ENCODE assay signal across 24 cellular contexts in genomic region chr7:118627467-118627866, GRCh38.
DNase-seq lines count a peak whose midpoint lies in the region; ATAC-seq, FAIRE-seq and TF ChIP-seq lines count a peak whose summit lies in the region.
"Had no signal": no experiment of that assay in that cellular context is flagged by ENCODE, and none has a peak within 500 bp of the region (broad histone marks: within the 10 kb centered on the region; RNA-seq: fewer than 3 reads in every experiment).

No MANE protein-coding gene starts in this region.

- H3K4me2 ChIP-seq in H1 (ENCODE audit: insufficient read depth in 1 of 2, low read depth in 2 of 2, low read length in 2 of 2) (no peak overlapping the region), neuronal stem cell (ENCODE audit: insufficient read depth, low read length, poor library complexity, severe bottlenecking) (no peak overlapping the region)
- H3K4me2 ChIP-seq: BLaER1 treated with 17β-estradiol and CSF1 and Interleukin-3, amounts not matched to agents 10 nM and 100 nM; GM23338 had no signal

- peak; percentile 28 for DNase-seq in Ammon's horn (ENCODE audit: low spot score)
- DNase-seq in NCI-H526 treated with DMSO at 0.1 percent for 48 hours (lab: John Stamatoyannopoulos, UW), result peak; percentile 77
- DNase-seq in H1 (ENCODE audit: low read depth in 1 of 2, low spot score in 2 of 2), result no peak
- no peak for DNase-seq in neuronal stem cell (ENCODE audit: low spot score)
- no peak for DNase-seq in cardiac septum (ENCODE audit: low spot score)
- no peak for DNase-seq in superior temporal gyrus (ENCODE audit: extremely low spot score)
- no peak for DNase-seq in midbrain (lab: John Stamatoyannopoulos, UW)
- DNase-seq: BE2C; CD4-positive, alpha-beta T cell; CD8-positive, alpha-beta memory T cell; DMS 273 treated with DMSO at 0.1 percent for 48 hours; DMS79; EL; GDM1 had no signal

- H4K8ac ChIP-seq in H1 (ENCODE audit: extremely low read depth, insufficient read depth, low read length), result no peak overlapping the region
- no peak overlapping the region for H4K8ac ChIP-seq in neuronal stem cell (ENCODE audit: low read depth, low read length)

- H3K4me1 ChIP-seq in H1 (replicated peaks in 1 of 4; ENCODE audit: control insufficient read depth in 3 of 4, insufficient read depth in 4 of 4, low read length in 3 of 4) (peaks cover 0 to 5% (median 4%) of the 10 kb centered on the region in 4 experiments; a peak in 4 of 7 replicates), neuronal stem cell (ENCODE audit: control insufficient read depth in 2 of 2, insufficient read depth in 1 of 2, low read depth in 1 of 2, low read length in 2 of 2) (peaks cover 6 to 19% of the 10 kb centered on the region in 2 donors)
- H3K4me1 ChIP-seq: BE2C; BLaER1 treated with 17β-estradiol and CSF1 and Interleukin-3, amounts not matched to agents 10 nM and 100 nM had no signal

- H3K9me3 ChIP-seq in H1 (ENCODE audit: insufficient read depth in 2 of 2, low read depth in 1 of 2, low read length in 1 of 2) (no peaks in the 10 kb centered on the region), neuronal stem cell (replicated peaks in 1 of 2; ENCODE audit: control insufficient read depth in 2 of 2, insufficient read depth in 1 of 2, low read depth in 1 of 2, low read length in 2 of 2) (peaks cover 3 to 14% of the 10 kb centered on the region in 2 donors)
- H3K9me3 ChIP-seq: BE2C, HAP-1 had no signal

- ATAC-seq in HG03457 (IDR thresholded peaks at IDR 0.05; ENCODE audit: unreplicated experiment), result no peak
- ATAC-seq: GM12878, GM23338 had no signal

- no peaks in the 10 kb centered on the region for H3K79me2 ChIP-seq in H1 (ENCODE audit: control insufficient read depth in 1 of 2, insufficient read depth in 2 of 2, low read length in 2 of 2)

- H3K18ac ChIP-seq in H1 (ENCODE audit: extremely low read depth, low read length), result no peak overlapping the region
- H3K18ac ChIP-seq in neuronal stem cell (ENCODE audit: low read length), result no peak overlapping the region

- H3K23me2 ChIP-seq in H1 (ENCODE audit: low read depth, low read length), result no peaks in the 10 kb centered on the region

- H2BK120ac ChIP-seq in H1 (replicated peaks; ENCODE audit: low read depth, low read length), result no peak overlapping the region
- H2BK120ac ChIP-seq in neuronal stem cell (ENCODE audit: low read depth, low read length), result no peak overlapping the region

- H3K79me1 ChIP-seq in H1 (ENCODE audit: low read depth, low read length), result no peaks in the 10 kb centered on the region
- H3K79me1 ChIP-seq in neuronal stem cell (ENCODE audit: low read depth, low read length), result no peaks in the 10 kb centered on the region

- POLR2A ChIA-PET in H1 (lab: Charles Lee; ENCODE audit: partially characterized antibody), result no interaction called here

- TF ChIP-seq POLR2A in H1 (IDR thresholded peaks at IDR 0.05; ENCODE audit: control extremely low read depth in 1 of 2, low read depth in 2 of 2, low read length in 2 of 2), result no peak

- H3K36me3 ChIP-seq in H1 (ENCODE audit: control insufficient read depth in 2 of 4, insufficient read depth in 4 of 4, low read length in 3 of 4), result no peaks in the 10 kb centered on the region
- no peaks in the 10 kb centered on the region for H3K36me3 ChIP-seq in neuronal stem cell (replicated peaks in 1 of 2; ENCODE audit: control insufficient read depth in 2 of 2, insufficient read depth in 2 of 2, low read length in 2 of 2)
- H3K36me3 ChIP-seq: BE2C; BLaER1 treated with 17β-estradiol and CSF1 and Interleukin-3, amounts not matched to agents 10 nM and 100 nM; HAP-1 had no signal

- H3K27me3 ChIP-seq in H1 (replicated peaks in 1 of 4; ENCODE audit: control insufficient read depth in 3 of 4, extremely low read depth in 1 of 4, insufficient read depth in 3 of 4, low read length in 3 of 4), result no peaks in the 10 kb centered on the region
- no peaks in the 10 kb centered on the region for H3K27me3 ChIP-seq in neuronal stem cell (ENCODE audit: control insufficient read depth in 3 of 3, insufficient read depth in 3 of 3, low read depth in 1 of 3, low read length in 3 of 3)
- H3K27me3 ChIP-seq: BE2C; BLaER1 treated with 17β-estradiol and CSF1 and Interleukin-3, amounts not matched to agents 10 nM and 100 nM had no signal

- TF ChIP-seq EP300 in H1 (IDR thresholded peaks at IDR 0.05; ENCODE audit: borderline replicate concordance in 1 of 2, low read depth in 2 of 2, low read length in 2 of 2), result no peak

- 92% methylated on average over 8 of the region's 8 CpGs; no CpG with 5 or more reads in 1 of the 2 experiments for WGBS in H1 (ENCODE audit: extremely low coverage in 1 of 2, insufficient coverage in 1 of 2, insufficient read length in 1 of 2, insufficient replicate concordance in 2 of 2, low coverage in 1 of 2, low lambda C conversion rate in 2 of 2, missing lambda C conversion rate in 1 of 2), 2 experiments
- WGBS in neuronal stem cell (ENCODE audit: extremely low coverage in 2 of 2, insufficient read length in 2 of 2, insufficient replicate concordance in 1 of 2), 2 donors, result no CpG with 5 or more reads among the region's 8 CpGs

- H2BK15ac ChIP-seq in H1 (ENCODE audit: low read length) (no peak overlapping the region), neuronal stem cell (ENCODE audit: low read length) (no peak overlapping the region)

- TF ChIP-seq RAD21 in H1 (IDR thresholded peaks at IDR 0.05 in 1 of 2, conservative IDR thresholded peaks at IDR 0.05 in 1 of 2; ENCODE audit: low read depth in 2 of 2, low read length in 2 of 2), result no peak

- H3K4me3 ChIP-seq in H1 (ENCODE audit: extremely low read depth in 1 of 4, insufficient read depth in 2 of 4, low read depth in 3 of 4, low read length in 4 of 4) (no peak overlapping the region), neuronal stem cell (ENCODE audit: low read length in 2 of 2) (no peak overlapping the region)
- H3K4me3 ChIP-seq: BLaER1 treated with 17β-estradiol and CSF1 and Interleukin-3, amounts not matched to agents 10 nM and 100 nM; GM12878; GM23338; HAP-1 had no signal

- H3K56ac ChIP-seq in H1 (replicated peaks; ENCODE audit: insufficient read length, low read depth, low read length), result no peak overlapping the region

- no peak overlapping the region for H3K4ac ChIP-seq in H1 (replicated peaks; ENCODE audit: insufficient read length, low read depth, low read length)
- no peak overlapping the region for H3K4ac ChIP-seq in neuronal stem cell (ENCODE audit: low read length)

- H3K27ac ChIP-seq in H1 (ENCODE audit: low read depth, low read length) (no peak overlapping the region), neuronal stem cell (replicated peaks; ENCODE audit: low read length) (no peak overlapping the region)
- H3K27ac ChIP-seq: BLaER1 treated with 17β-estradiol and CSF1 and Interleukin-3, amounts not matched to agents 10 nM and 100 nM had no signal

- H3K9ac ChIP-seq in H1 (replicated peaks in 1 of 4; ENCODE audit: extremely low read depth in 1 of 4, low read depth in 3 of 4, low read length in 3 of 4) (no peak overlapping the region), neuronal stem cell (ENCODE audit: low read depth, low read length, poor library complexity) (no peak overlapping the region)
- H3K9ac ChIP-seq: BLaER1 treated with 17β-estradiol and CSF1 and Interleukin-3, amounts not matched to agents 10 nM and 100 nM had no signal

- CTCF ChIA-PET in H1 (lab: Charles Lee; ENCODE audit: partially characterized antibody), result no interaction called here

- H2BK20ac ChIP-seq in H1 (ENCODE audit: low read length), result no peak overlapping the region

- H4K91ac ChIP-seq in H1 (replicated peaks; ENCODE audit: insufficient read length, low read length) (no peak overlapping the region), neuronal stem cell (ENCODE audit: low read depth, low read length, poor library complexity) (no peak overlapping the region)

- H3K14ac ChIP-seq in H1 (ENCODE audit: insufficient read length), result no peak overlapping the region
- peak overlapping the region; percentile 31 for H3K14ac ChIP-seq in neuronal stem cell (ENCODE audit: low read length)

- intact Hi-C loops in cardiac septum (cut with DNase I), result no loop called here

- H2BK12ac ChIP-seq in H1 (ENCODE audit: low read depth, low read length), result no peak overlapping the region
- H2BK12ac ChIP-seq in neuronal stem cell (ENCODE audit: low read length), result no peak overlapping the region

- H3K23ac ChIP-seq in H1 (ENCODE audit: insufficient read length) (no peak overlapping the region), neuronal stem cell (ENCODE audit: low read depth, low read length, poor library complexity) (no peak overlapping the region)

- no peak for FAIRE-seq in H1 (lab: Jason Lieb, UNC)
- FAIRE-seq: A204.1, D721Med, GM12878, GM18507, GM19239, H54 had no signal

- TF ChIP-seq CTCF in H1 (IDR thresholded peaks at IDR 0.05; ENCODE audit: control extremely low read depth in 1 of 3, insufficient read depth in 1 of 3, low read depth in 1 of 3, low read length in 3 of 3), result no peak

- no peak overlapping the region for H4K5ac ChIP-seq in H1 (ENCODE audit: insufficient read length, low read depth, low read length)

- no peak overlapping the region for H2AK5ac ChIP-seq in H1 (ENCODE audit: low read depth, low read length)
- H2AK5ac ChIP-seq in neuronal stem cell (ENCODE audit: low read depth, low read length), result no peak overlapping the region

- no peak overlapping the region for H2BK5ac ChIP-seq in H1 (ENCODE audit: low read depth, low read length)
- H2BK5ac ChIP-seq in neuronal stem cell (ENCODE audit: low read length), result no peak overlapping the region

- H2AFZ ChIP-seq in H1 (ENCODE audit: low read length) (peak overlapping the region; percentile 53; the same call in 1 of the 2 replicates), neuronal stem cell (ENCODE audit: low read length) (no peak overlapping the region)
- H2AFZ ChIP-seq: GM23338 had no signal

- H4K20me1 ChIP-seq in H1 (replicated peaks in 1 of 2; ENCODE audit: control insufficient read depth in 1 of 2, insufficient read depth in 2 of 2, low read length in 2 of 2), result no peaks in the 10 kb centered on the region
- H4K20me1 ChIP-seq: BLaER1 treated with 17β-estradiol and CSF1 and Interleukin-3, amounts not matched to agents 10 nM and 100 nM had no signal

TF ChIP-seq in H1, 55 proteins besides CTCF, POLR2A, EP300 and RAD21 (continues in another document):
- TF ChIP-seq RXRA (IDR thresholded peaks at IDR 0.05; ENCODE audit: insufficient read depth, low read depth, low read length) (no peak), CHD2 (IDR thresholded peaks at IDR 0.05; ENCODE audit: low read length) (no peak), TAF1 (IDR thresholded peaks at IDR 0.05; ENCODE audit: low read depth, low read length) (no peak), EGR1 (IDR thresholded peaks at IDR 0.05; ENCODE audit: borderline replicate concordance, low read depth, low read length) (no peak), PHF8 (conservative IDR thresholded peaks at IDR 0.05; ENCODE audit: low read depth, low read length) (no peak)

Comparison
In these comparisons a context has a peak if more than half of its experiments do, and no peak if none do; other contexts are left out.
1. DNase-seq: peak in Ammon's horn (single experiment) and NCI-H526 treated with DMSO at 0.1 percent for 48 hours (single experiment); none in H1 (0 of 2), neuronal stem cell (single experiment), cardiac septum (single experiment), superior temporal gyrus (single experiment) and midbrain (single experiment).